Comparison of ENCODE assay signal across 8 cellular contexts in genomic region chr17:7241047-7241733, GRCh38. TPM values are rescaled to one million over a fixed set of nuclear protein-coding genes. Genes with fewer than 3 reads are reported as not detected.
DNase-seq lines count a peak whose midpoint lies in the region; ATAC-seq and TF ChIP-seq lines count a peak whose summit lies in the region.

No MANE protein-coding gene starts in this region.

- DNase-seq in GM12864 (ENCODE audit: low read depth), result no peak
- DNase-seq in RKO (ENCODE audit: low spot score), result peak; percentile 58
- DNase-seq in fibroblast of lung (ENCODE audit: low read depth in 2 of 2), result no peak
- no peak for DNase-seq in NCI-H1694 (lab: John Stamatoyannopoulos, UW)

- H3K4me1 ChIP-seq in fibroblast of lung (ENCODE audit: control insufficient read depth, extremely low read depth, insufficient read depth, low read length) (peaks cover 13% of the 10 kb centered on the region), rectal smooth muscle tissue (ENCODE audit: control insufficient read depth, insufficient read depth, low read length) (peaks cover 18% of the 10 kb centered on the region)

- H3K4me2 ChIP-seq in fibroblast of lung (ENCODE audit: extremely low read depth, insufficient read depth, low read length), result peak overlapping the region; percentile 96

- ATAC-seq in HG03460 (IDR thresholded peaks at IDR 0.05; ENCODE audit: unreplicated experiment) (no peak), HG02938 (IDR thresholded peaks at IDR 0.05; ENCODE audit: unreplicated experiment) (no peak), GM18517 (IDR thresholded peaks at IDR 0.05; ENCODE audit: unreplicated experiment) (no peak)

- H3K36me3 ChIP-seq in fibroblast of lung (ENCODE audit: control insufficient read depth, insufficient read depth, low read length) (peaks cover 18% of the 10 kb centered on the region), rectal smooth muscle tissue (ENCODE audit: control insufficient read depth, insufficient read depth, low read length) (peaks cover 17% of the 10 kb centered on the region)

- H4K20me1 ChIP-seq in fibroblast of lung (ENCODE audit: control insufficient read depth, extremely low read depth, insufficient read depth, low read length), result no peaks in the 10 kb centered on the region

- peak overlapping the region; percentile 96 for H3K9ac ChIP-seq in fibroblast of lung (ENCODE audit: insufficient read depth, low read length)
- peak overlapping the region; percentile 13 for H3K9ac ChIP-seq in rectal smooth muscle tissue (ENCODE audit: low read length)

- peak overlapping the region; percentile 97 for H3K27ac ChIP-seq in fibroblast of lung (ENCODE audit: insufficient read depth, low read length)
- H3K27ac ChIP-seq in rectal smooth muscle tissue (ENCODE audit: low read depth, low read length), result peak overlapping the region; percentile 98

- TF ChIP-seq CTCF in GM12864 (IDR thresholded peaks at IDR 0.05; ENCODE audit: low read depth, low read length, missing control alignments) (no peak), fibroblast of lung (conservative IDR thresholded peaks at IDR 0.05 in 1 of 2, IDR thresholded peaks at IDR 0.05 in 1 of 2; ENCODE audit: low read depth in 1 of 2, low read length in 2 of 2) (no peak)

- H3K79me2 ChIP-seq in fibroblast of lung (ENCODE audit: control insufficient read depth, insufficient read depth, low read length), result peaks cover 47% of the 10 kb centered on the region

- no peak overlapping the region for H2AFZ ChIP-seq in fibroblast of lung (ENCODE audit: low read length)

- H3K4me3 ChIP-seq in GM12864 (ENCODE audit: low read depth, low read length), result peak overlapping the region; percentile 75
- H3K4me3 ChIP-seq in fibroblast of lung (replicated peaks in 1 of 4; ENCODE audit: control extremely low read depth in 1 of 4, insufficient read depth in 1 of 4, low read depth in 3 of 4, low read length in 4 of 4), result peak overlapping the region; percentile 74 to 98 (median 96)
- peak overlapping the region; percentile 84 for H3K4me3 ChIP-seq in rectal smooth muscle tissue (ENCODE audit: low read length)

- H3K9me3 ChIP-seq in fibroblast of lung (ENCODE audit: control insufficient read depth, insufficient read depth, low read depth, low read length), result no peaks in the 10 kb centered on the region

- no peaks in the 10 kb centered on the region for H3K27me3 ChIP-seq in fibroblast of lung (ENCODE audit: control insufficient read depth, insufficient read depth, low read length)
- H3K27me3 ChIP-seq in rectal smooth muscle tissue (ENCODE audit: control insufficient read depth, insufficient read depth, low read length), result no peaks in the 10 kb centered on the region

RNA-seq across cellular contexts. Expression of gene GABARAP, which starts 1.1 kb away (rescaled TPM):
- total RNA-seq in fibroblast of lung, result 173 and 224 TPM in 2 replicates
- 978 and 1,154 TPM in 2 replicates for polyA plus RNA-seq in fibroblast of lung
- 670 and 826 TPM in 2 replicates for polyA plus RNA-seq in fibroblast of lung (2012)
- polyA minus RNA-seq in fibroblast of lung (ENCODE audit: low replicate concordance), result 530 and 737 TPM in 2 replicates

RNA-seq across cellular contexts. Expression of gene PHF23, which starts 1.9 kb away (rescaled TPM):
- total RNA-seq in fibroblast of lung, result 41.6 and 45.4 TPM in 2 replicates
- 46.6 and 48.7 TPM in 2 replicates for polyA plus RNA-seq in fibroblast of lung
- polyA plus RNA-seq in fibroblast of lung (2012), result 47.2 and 48.1 TPM in 2 replicates
- polyA minus RNA-seq in fibroblast of lung (ENCODE audit: low replicate concordance), result 52.1 and 77.2 TPM in 2 replicates

RNA-seq across cellular contexts. Expression of gene DVL2, which starts 6.9 kb away (rescaled TPM):
- 91.8 and 95.8 TPM in 2 replicates for total RNA-seq in fibroblast of lung
- polyA plus RNA-seq in fibroblast of lung, result 8.1 and 8.6 TPM in 2 replicates
- polyA plus RNA-seq in fibroblast of lung (2012), result 34.1 and 36.8 TPM in 2 replicates
- polyA minus RNA-seq in fibroblast of lung (ENCODE audit: low replicate concordance), result 70.9 and 73.8 TPM in 2 replicates

RNA-seq across cellular contexts. Expression of gene CTDNEP1, which starts 10.3 kb away (rescaled TPM):
- total RNA-seq in fibroblast of lung, result 23.1 and 40.5 TPM in 2 replicates
- polyA plus RNA-seq in fibroblast of lung, result 134 and 149 TPM in 2 replicates
- 148 and 173 TPM in 2 replicates for polyA plus RNA-seq in fibroblast of lung (2012)
- 381 and 419 TPM in 2 replicates for polyA minus RNA-seq in fibroblast of lung (ENCODE audit: low replicate concordance)

RNA-seq across cellular contexts. Expression of gene ELP5, which starts 10.8 kb away (rescaled TPM):
- total RNA-seq in fibroblast of lung, result 31.3 and 33.2 TPM in 2 replicates
- 22.6 and 52.2 TPM in 2 replicates for polyA plus RNA-seq in fibroblast of lung
- polyA plus RNA-seq in fibroblast of lung (2012), result 27.5 and 65.5 TPM in 2 replicates
- polyA minus RNA-seq in fibroblast of lung (ENCODE audit: low replicate concordance), result 19.7 and 97.0 TPM in 2 replicates
